19 cellular contexts compared by ENCODE assay signal in the genomic region with DNA sequence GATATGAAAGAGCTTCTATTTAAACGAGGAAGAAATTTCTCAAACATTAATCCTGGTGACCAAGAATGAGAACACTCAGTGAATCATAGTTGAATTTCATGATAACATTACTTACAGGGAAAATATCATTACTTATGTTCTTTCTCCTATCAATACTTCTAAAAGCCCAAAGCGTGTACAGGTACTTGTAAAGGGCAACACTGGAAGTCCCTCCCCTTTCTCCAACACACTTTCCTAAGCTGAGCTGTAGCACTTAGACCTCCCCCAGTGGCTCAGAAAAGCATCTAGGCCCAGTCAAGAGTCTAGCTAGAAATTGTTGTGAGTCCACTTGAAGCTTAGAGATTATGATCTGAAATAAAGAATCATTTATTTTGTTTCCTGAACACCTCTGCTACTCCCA.
"Had no signal": no experiment of that assay in that cellular context is flagged by ENCODE, and none has a peak within 500 bp of the region (broad histone marks: within the 10 kb centered on the region; RNA-seq: fewer than 3 reads in every experiment).

No MANE protein-coding gene starts in this region.

- DNase-seq: activated CD4-positive, alpha-beta T cell treated with anti-CD3 and anti-CD28 coated beads, Interleukin-2, amount 50 U/mL, for 4 hours; activated gamma-delta T cell treated with Interleukin-2 at 50 U/mL for 16 hours; activated naive CD8-positive, alpha-beta T cell treated with anti-CD3 and anti-CD28 coated beads for 36 hours; activated T-cell treated with anti-CD3 and anti-CD28 coated beads, Interleukin-2, amount 50 U/mL, for 1 hour; anterior cingulate cortex; endodermal cell; esophagus squamous epithelium; foreskin melanocyte; head of caudate nucleus; islet precursor cell; left ventricle myocardium superior; mesenchymal stem cell; nucleus accumbens; right cardiac atrium; stimulated activated CD4-positive, alpha-beta T cell treated with anti-CD3 and anti-CD28 coated beads, Interleukin-1b, Interleukin-23, amount 100 ng/mL, for 48 hours; stimulated activated naive CD4-positive, alpha-beta T cell; upper lobe of right lung had no signal

- ATAC-seq: left ventricle myocardium superior; natural killer cell treated with Interleukin-12 subunit alpha and Interleukin-12 subunit beta and Interleukin-15 and Interleukin-18, amount 100 ng/mL, for 72 hours; right cardiac atrium; upper lobe of right lung; WTC11 had no signal

- H3K36me3 ChIP-seq: esophagus squamous epithelium, upper lobe of right lung had no signal

- H3K4me3 ChIP-seq: esophagus squamous epithelium, upper lobe of right lung had no signal

- H3K27me3 ChIP-seq: esophagus squamous epithelium, upper lobe of right lung had no signal

- H3K27ac ChIP-seq: upper lobe of right lung had no signal

- H3K9me3 ChIP-seq: esophagus squamous epithelium, upper lobe of right lung had no signal
